ENCODE assay signal across 8 cellular contexts in genomic region chrX:41332988-41333743, GRCh38. TPM values are rescaled to one million over a fixed set of nuclear protein-coding genes. Genes with fewer than 3 reads are reported as not detected.
A peak's percentile ranks its signal among the peaks of the same experiment; 100 is the strongest.
DNase-seq lines count a peak whose midpoint lies in the region; ATAC-seq and TF ChIP-seq lines count a peak whose summit lies in the region.

No MANE protein-coding gene starts in this region.

- H3K4me1 ChIP-seq in ovary (ENCODE audit: insufficient read depth) (no peaks in the 10 kb centered on the region), thymus (ENCODE audit: control insufficient read depth, insufficient read depth, low read length) (peaks cover 3% of the 10 kb centered on the region)

- H3K27ac Mint-ChIP-seq in HFFc6: peak overlapping the region; percentile 100
- H3K27ac Mint-ChIP-seq in activated naive CD8-positive, alpha-beta T cell: peak overlapping the region; percentile 100

- peaks cover 26% of the 10 kb centered on the region for H3K4me1 Mint-ChIP-seq in HFFc6 (ENCODE audit: low read depth)
- peaks cover 25% of the 10 kb centered on the region for H3K4me1 Mint-ChIP-seq in activated naive CD8-positive, alpha-beta T cell (ENCODE audit: low read depth)

- WGBS in ovary, 3 donors: 1 to 2% (median 2%) methylated on average over 45 to 65 of the region's 65 CpGs
- WGBS in thymus: 1% methylated on average over 65 of the region's 65 CpGs

- TF ChIP-seq EP300 in ovary (IDR thresholded peaks at IDR 0.05): no peak

- TF ChIP-seq CTCF in HFFc6 (IDR thresholded peaks at IDR 0.05): no peak
- TF ChIP-seq CTCF in ovary (IDR thresholded peaks at IDR 0.05): no peak

- peak; percentile 59 for ATAC-seq in SK-N-SH treated with all-trans-retinoic acid at 6 μM for 48 hours

- peaks cover 13% of the 10 kb centered on the region for H3K27me3 Mint-ChIP-seq in HFFc6 (ENCODE audit: insufficient read depth)
- H3K27me3 Mint-ChIP-seq in activated naive CD8-positive, alpha-beta T cell: no peaks in the 10 kb centered on the region

- H3K4me3 Mint-ChIP-seq in HFFc6: peak overlapping the region; percentile 95
- peak overlapping the region; percentile 97 for H3K4me3 Mint-ChIP-seq in activated naive CD8-positive, alpha-beta T cell

- no peaks in the 10 kb centered on the region for H3K9me3 ChIP-seq in ovary
- H3K9me3 ChIP-seq in thymus (ENCODE audit: control insufficient read depth): no peaks in the 10 kb centered on the region

- peaks cover 26% of the 10 kb centered on the region for H3K36me3 Mint-ChIP-seq in HFFc6 (ENCODE audit: low read depth)
- H3K36me3 Mint-ChIP-seq in activated naive CD8-positive, alpha-beta T cell: peaks cover 4% of the 10 kb centered on the region

- H3K27ac ChIP-seq in ovary (peak overlapping the region; percentile 98 to 100), thymus (ENCODE audit: low read depth) (peak overlapping the region; percentile 96)

- H3K4me3 ChIP-seq in ovary (peak overlapping the region; percentile 84), thymus (ENCODE audit: low read length) (peak overlapping the region; percentile 80)

- peaks cover 5% of the 10 kb centered on the region; the same call in 1 of the 2 replicates for H3K9me3 Mint-ChIP-seq in HFFc6
- no peaks in the 10 kb centered on the region for H3K9me3 Mint-ChIP-seq in activated naive CD8-positive, alpha-beta T cell (ENCODE audit: low read depth)

- no peaks in the 10 kb centered on the region for H3K36me3 ChIP-seq in ovary
- H3K36me3 ChIP-seq in thymus (ENCODE audit: control insufficient read depth, insufficient read depth): no peaks in the 10 kb centered on the region

- DNase-seq in GDM1 (lab: John Stamatoyannopoulos, UW): peak; percentile 96
- DNase-seq in HFFc6: peak; percentile 71
- DNase-seq in NCI-H1048 (lab: John Stamatoyannopoulos, UW): peak; percentile 98
- peak; percentile 60 to 92 (median 83) for DNase-seq in head of caudate nucleus
- peak; percentile 89 to 93 (median 91) for DNase-seq in ovary

- no peaks in the 10 kb centered on the region for H3K27me3 ChIP-seq in ovary
- no peaks in the 10 kb centered on the region for H3K27me3 ChIP-seq in thymus (ENCODE audit: control insufficient read depth, insufficient read depth)

- intact Hi-C loops in head of caudate nucleus (cut with DNase I) (loop anchor here (10.0 kb wide), 3 partner anchors 122 to 688 kb away; partner anchors contain the start of genes CXorf38 and USP9X), ovary (cut with DNase I) (loop anchor here in 1 of 4 donors (10.0 kb wide), 1 partner anchor 248 kb away; the partner anchor contains the start of gene USP9X)

- TF ChIP-seq POLR2A in ovary (IDR thresholded peaks at IDR 0.05): peak; percentile 75

TF ChIP-seq in SK-N-SH treated with all-trans-retinoic acid at 6 μM for 48 hours, 23 proteins besides CTCF, POLR2A, EP300 and RAD21:
- TF ChIP-seq TSHZ2 (CRISPR knock-in tag; IDR thresholded peaks at IDR 0.05) (0 out of 2 replicates have a peak, but pooled peaks have one; percentile 57), ARNTL (CRISPR knock-in tag; IDR thresholded peaks at IDR 0.05; ENCODE audit: borderline replicate concordance, low read depth) (peak; percentile 57; the same call in 1 of the 2 replicates), PATZ1 (CRISPR knock-in tag; IDR thresholded peaks at IDR 0.05; ENCODE audit: borderline replicate concordance) (peak; percentile 46; the same call in 1 of the 2 replicates), OSR1 (CRISPR knock-in tag; IDR thresholded peaks at IDR 0.05) (no peak)
TF ChIP-seq in SK-N-SH treated with all-trans-retinoic acid at 6 μM for 48 hours: peak in this region for 3.

RNA-seq across cellular contexts. Expression of gene DDX3X, which starts 0.8 kb away (rescaled TPM):
- 100 to 1,000 TPM; 186 to 228 (median 213) TPM for total RNA-seq in HFFc6 (2021; fragmentation: NEBNext Ultra II Directional; extraction: Animal tissue kit (Norgen Biotek cat#: 25700))
- total RNA-seq in ovary: 100 to 1,000 TPM; 178 to 329 (median 275) TPM
- 100 to 1,000 TPM; 106 to 164 TPM for polyA plus RNA-seq in ovary
- polyA plus RNA-seq in thymus: 117 TPM

Comparison
In these comparisons a context has a peak if more than half of its experiments do, and no peak if none do; other contexts are left out.
1. Peak in every context shown above with its lines: DNase-seq, ATAC-seq, H3K4me3 ChIP-seq and H3K27ac ChIP-seq.